In the genomic region with DNA sequence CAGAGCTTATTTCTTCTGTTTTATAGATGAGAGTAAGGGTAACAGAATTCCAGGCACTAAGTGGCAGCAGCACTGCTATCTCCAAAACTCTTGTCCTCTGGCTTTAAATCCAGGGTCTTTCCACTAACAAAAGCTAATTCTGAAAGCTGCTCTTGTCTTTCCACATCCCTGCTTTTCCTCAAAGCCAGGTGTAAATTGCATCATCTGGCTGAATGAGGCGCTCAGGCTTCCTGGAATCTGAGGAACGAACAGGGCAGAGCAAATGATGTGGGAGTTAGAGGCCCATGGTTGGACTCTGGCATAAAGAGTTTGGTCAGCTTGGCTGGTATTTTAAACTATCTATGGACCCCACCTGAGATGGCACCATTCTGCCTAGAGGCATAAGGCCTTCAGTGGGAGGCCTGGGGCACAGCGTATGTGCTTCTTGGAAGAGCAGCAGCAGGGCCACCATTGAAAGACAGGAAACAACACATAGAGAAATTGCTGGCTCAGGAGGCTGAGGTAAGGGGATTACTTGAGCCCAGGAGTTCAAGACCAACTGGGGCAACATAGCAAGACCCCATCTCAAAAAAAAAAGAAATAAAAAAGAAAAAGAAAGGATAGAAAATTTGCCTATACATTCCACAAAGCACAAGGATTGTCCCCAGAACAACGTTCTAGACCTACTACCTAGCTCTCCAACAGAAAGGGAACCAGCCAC, we compare ENCODE assay signal across 1 cellular context.
TF ChIP-seq lines count a peak whose summit lies in the region.

No MANE protein-coding gene starts in this region.

TF ChIP-seq in HepG2, 621 proteins besides CTCF, POLR2A, EP300 and RAD21:
- TF ChIP-seq ZIK1 (CRISPR knock-in tag; IDR thresholded peaks at IDR 0.05; ENCODE audit: borderline replicate concordance, low read depth) (no peak), CEBPB (IDR thresholded peaks at IDR 0.05; ENCODE audit: borderline replicate concordance, low read depth, low read length) (peak; percentile 51; the same call in 1 of the 2 replicates), CEBPG (CRISPR knock-in tag; IDR thresholded peaks at IDR 0.05) (peak; percentile 44; the same call in 1 of the 2 replicates), ZNF432 (CRISPR knock-in tag; IDR thresholded peaks at IDR 0.05; ENCODE audit: borderline replicate concordance) (no peak)
- TF ChIP-seq, protein P1, sequence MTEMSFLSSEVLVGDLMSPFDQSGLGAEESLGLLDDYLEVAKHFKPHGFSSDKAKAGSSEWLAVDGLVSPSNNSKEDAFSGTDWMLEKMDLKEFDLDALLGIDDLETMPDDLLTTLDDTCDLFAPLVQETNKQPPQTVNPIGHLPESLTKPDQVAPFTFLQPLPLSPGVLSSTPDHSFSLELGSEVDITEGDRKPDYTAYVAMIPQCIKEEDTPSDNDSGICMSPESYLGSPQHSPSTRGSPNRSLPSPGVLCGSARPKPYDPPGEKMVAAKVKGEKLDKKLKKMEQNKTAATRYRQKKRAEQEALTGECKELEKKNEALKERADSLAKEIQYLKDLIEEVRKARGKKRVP (CRISPR knock-in tag; IDR thresholded peaks at IDR 0.05): peak in 1 of 2 experiments; percentile 74; a peak in 2 of 4 replicates
TF ChIP-seq in HepG2: peak in this region for 3.
